9 cellular contexts compared by ENCODE assay signal in genomic region chr21:42525228-42525604, GRCh38. TPM values are rescaled to one million over a fixed set of nuclear protein-coding genes. Genes with fewer than 3 reads are reported as not detected.
DNase-seq lines count a peak whose midpoint lies in the region; ATAC-seq and TF ChIP-seq lines count a peak whose summit lies in the region.
"Had no signal": no experiment of that assay in that cellular context is flagged by ENCODE, and none has a peak within 500 bp of the region (broad histone marks: within the 10 kb centered on the region; RNA-seq: fewer than 3 reads in every experiment).

No MANE protein-coding gene starts in this region.

- H3K4me1 Mint-ChIP-seq in chondrocyte (ENCODE audit: low read depth) (peaks cover 20% of the 10 kb centered on the region), natural killer cell (peaks cover 33 to 39% of the 10 kb centered on the region in 2 donors)

- H3K27me3 Mint-ChIP-seq in chondrocyte (ENCODE audit: low read depth) (no peaks in the 10 kb centered on the region), natural killer cell (ENCODE audit: low read depth in 2 of 2) (no peaks in the 10 kb centered on the region)

- H3K36me3 Mint-ChIP-seq in chondrocyte (ENCODE audit: low read depth) (peaks cover 10% of the 10 kb centered on the region), natural killer cell (no peaks in the 10 kb centered on the region)

- H3K4me3 Mint-ChIP-seq in chondrocyte (ENCODE audit: unreplicated experiment) (peak overlapping the region; percentile 18), natural killer cell (peak overlapping the region; percentile 89)

- DNase-seq in DMS53 (lab: John Stamatoyannopoulos, UW) (peak; percentile 44), DMS53 treated with DMSO at 0.1 percent for 48 hours (lab: John Stamatoyannopoulos, UW; ENCODE audit: unreplicated experiment) (no peak), chondrocyte (ENCODE audit: low spot score) (no peak), natural killer cell (no peak), GOT3 (lab: John Stamatoyannopoulos, UW) (no peak), NCI-H187 (lab: John Stamatoyannopoulos, UW) (no peak)

- TF ChIP-seq CTCF in chondrocyte (IDR thresholded peaks at IDR 0.05) (no peak), natural killer cell (IDR thresholded peaks at IDR 0.05) (no peak)

- H3K9me3 Mint-ChIP-seq in chondrocyte (ENCODE audit: low read depth) (no peaks in the 10 kb centered on the region), natural killer cell (no peaks in the 10 kb centered on the region)

- H3K27ac Mint-ChIP-seq in chondrocyte (ENCODE audit: unreplicated experiment) (peak overlapping the region; percentile 69), natural killer cell (peak overlapping the region; percentile 91 to 94)

- intact Hi-C loops in natural killer cell (cut with micrococcal nuclease) = loop anchor here (10.0 kb wide), 2 partner anchors 100 to 190 kb away; no protein-coding TSS in a partner anchor

- ATAC-seq in HG03354 (IDR thresholded peaks at IDR 0.05; ENCODE audit: poor library complexity, severe bottlenecking, unreplicated experiment) (peak; percentile 15), natural killer cell (peak; percentile 37 to 63 (median 46)), HG03159 (IDR thresholded peaks at IDR 0.05; ENCODE audit: unreplicated experiment) (no peak)

RNA-seq across cellular contexts. Expression of gene SLC37A1, which starts 11.6 kb away (rescaled TPM):
- total RNA-seq in chondrocyte (3.5 to 4.8 TPM (median 4.7 TPM) in 3 replicates), natural killer cell (10 to 100 TPM; 24.8 to 25.8 (median 25.3) TPM)

RNA-seq across cellular contexts. Expression of gene RSPH1, which starts 29.2 kb away (rescaled TPM):
- total RNA-seq in chondrocyte (0.15 TPM in 1 of 3 replicates, not detected in the others), natural killer cell (under 1 TPM in 1 of 3 donors, not detected in 2; 0.16 TPM)
- total RNA-seq: SJSA1 had no signal
